Comparison of ENCODE assay signal across 5 cellular contexts in the genomic region with DNA sequence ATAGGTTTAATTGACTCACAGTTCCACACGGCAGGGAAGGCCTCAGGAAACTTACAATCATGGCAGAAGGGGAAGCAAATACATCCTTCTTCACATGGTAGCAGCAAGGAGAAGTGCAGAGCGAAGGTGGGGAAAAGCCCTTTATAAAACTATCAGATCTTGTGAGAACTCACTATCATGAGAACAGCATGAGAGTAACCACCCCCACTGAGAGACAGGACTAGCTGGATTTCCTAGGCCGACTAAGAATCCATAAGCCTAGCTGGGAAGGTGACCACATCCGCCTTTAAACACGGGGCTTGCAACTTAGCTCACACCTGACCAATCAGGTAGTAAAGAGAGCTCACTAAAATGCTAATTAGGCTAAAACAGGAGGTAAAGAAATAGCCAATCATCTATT. TPM values are rescaled to one million over a fixed set of nuclear protein-coding genes. Genes with fewer than 3 reads are reported as not detected.
A peak's percentile ranks its signal among the peaks of the same experiment; 100 is the strongest.
DNase-seq lines count a peak whose midpoint lies in the region; ATAC-seq and TF ChIP-seq lines count a peak whose summit lies in the region.
"Not testable (repeated sequence)": the region's sequence is repeated elsewhere in the genome, so short reads cannot be mapped to it uniquely, and the experiment has no call there.

No MANE protein-coding gene starts in this region.

- H3K4me3 Mint-ChIP-seq in activated T-helper 17 cell treated with anti-CD3 and anti-CD28 coated beads, Interleukin-2, amount 50 U/mL, for 72 hours; endodermal cell; stimulated activated effector memory CD8-positive, alpha-beta T cell treated with anti-CD3 and anti-CD28 coated beads, Interleukin-12 subunit alpha, Interleukin-12 subunit beta, amount 100 ng/mL, for 72 hours: not testable (repeated sequence)

- H3K27ac ChIP-seq in endodermal cell (ENCODE audit: low read depth, low read length); foreskin keratinocyte: not testable (repeated sequence)

- not testable (repeated sequence) for H3K27me3 Mint-ChIP-seq in activated T-helper 17 cell treated with anti-CD3 and anti-CD28 coated beads, Interleukin-2, amount 50 U/mL, for 72 hours; endodermal cell (ENCODE audit: insufficient read depth)

- WGBS in endodermal cell (ENCODE audit: insufficient coverage in 1 of 2, insufficient read length in 1 of 2), 2 experiments, result 0 to 46% methylated on average over 1 to 5 of the region's 5 CpGs

- not testable (repeated sequence) for H3K4me3 ChIP-seq in endodermal cell (ENCODE audit: low read length)

- DNase-seq in Daoy (ENCODE audit: low read depth) (peak; percentile 6), endodermal cell (peak; percentile 57), foreskin keratinocyte (peak in 1 of 2 donors; percentile 18)
- not testable (repeated sequence) for DNase-seq in stimulated activated effector memory CD8-positive, alpha-beta T cell treated with anti-CD3 and anti-CD28 coated beads, Interleukin-12 subunit alpha, Interleukin-12 subunit beta, amount 100 ng/mL, for 72 hours (ENCODE audit: low spot score in 2 of 2)

- H3K36me3 ChIP-seq in endodermal cell (ENCODE audit: control insufficient read depth, insufficient read depth, low read length), result peaks cover 11% of the 10 kb centered on the region

- not testable (repeated sequence) for H3K4me1 ChIP-seq in endodermal cell (ENCODE audit: control insufficient read depth, insufficient read depth, low read length); foreskin keratinocyte

- not testable (repeated sequence) for H3K27me3 ChIP-seq in endodermal cell (ENCODE audit: control insufficient read depth, insufficient read depth, low read length, poor library complexity, severe bottlenecking); foreskin keratinocyte

- TF ChIP-seq CTCF in endodermal cell (conservative IDR thresholded peaks at IDR 0.05); foreskin keratinocyte (conservative IDR thresholded peaks at IDR 0.05): not testable (repeated sequence)

- not testable (repeated sequence) for H3K4me1 Mint-ChIP-seq in activated T-helper 17 cell treated with anti-CD3 and anti-CD28 coated beads, Interleukin-2, amount 50 U/mL, for 72 hours; stimulated activated effector memory CD8-positive, alpha-beta T cell treated with anti-CD3 and anti-CD28 coated beads, Interleukin-12 subunit alpha, Interleukin-12 subunit beta, amount 100 ng/mL, for 72 hours
- peaks cover 39% of the 10 kb centered on the region for H3K4me1 Mint-ChIP-seq in endodermal cell

- not testable (repeated sequence) for H3K9ac ChIP-seq in endodermal cell (ENCODE audit: extremely low read depth, low read length, poor library complexity, severe bottlenecking)

- H3K9me3 Mint-ChIP-seq in activated T-helper 17 cell treated with anti-CD3 and anti-CD28 coated beads, Interleukin-2, amount 50 U/mL, for 72 hours; endodermal cell; stimulated activated effector memory CD8-positive, alpha-beta T cell treated with anti-CD3 and anti-CD28 coated beads, Interleukin-12 subunit alpha, Interleukin-12 subunit beta, amount 100 ng/mL, for 72 hours: not testable (repeated sequence)

- H3K9me3 ChIP-seq in endodermal cell (ENCODE audit: control insufficient read depth, low read length), result not testable (repeated sequence)

- peak overlapping the region; percentile 51 for H3K27ac Mint-ChIP-seq in activated T-helper 17 cell treated with anti-CD3 and anti-CD28 coated beads, Interleukin-2, amount 50 U/mL, for 72 hours
- H3K27ac Mint-ChIP-seq in endodermal cell, result not testable (repeated sequence)
- peak overlapping the region; percentile 36 for H3K27ac Mint-ChIP-seq in stimulated activated effector memory CD8-positive, alpha-beta T cell treated with anti-CD3 and anti-CD28 coated beads, Interleukin-12 subunit alpha, Interleukin-12 subunit beta, amount 100 ng/mL, for 72 hours

- not testable (repeated sequence) for ATAC-seq in activated T-helper 17 cell treated with anti-CD3 and anti-CD28 coated beads, Interleukin-2, amount 50 U/mL, for 72 hours (replicated peaks); stimulated activated effector memory CD8-positive, alpha-beta T cell treated with anti-CD3 and anti-CD28 coated beads, Interleukin-12 subunit alpha, Interleukin-12 subunit beta, amount 100 ng/mL, for 72 hours
- ATAC-seq in foreskin keratinocyte, result peak; percentile 20

- H3K36me3 Mint-ChIP-seq in activated T-helper 17 cell treated with anti-CD3 and anti-CD28 coated beads, Interleukin-2, amount 50 U/mL, for 72 hours (ENCODE audit: low read depth); endodermal cell (ENCODE audit: low read depth); stimulated activated effector memory CD8-positive, alpha-beta T cell treated with anti-CD3 and anti-CD28 coated beads, Interleukin-12 subunit alpha, Interleukin-12 subunit beta, amount 100 ng/mL, for 72 hours: not testable (repeated sequence)

RNA-seq across cellular contexts. Expression of gene ENOPH1, which starts 42.7 kb away (rescaled TPM):
- total RNA-seq in Daoy (2014; rRNA removed; shearing (Covaris generic)), result 28.2 and 29.8 TPM in 2 replicates
- 10 to 100 TPM; 48.0 to 61.1 TPM for total RNA-seq in activated T-helper 17 cell treated with anti-CD3 and anti-CD28 coated beads, Interleukin-2, amount 50 U/mL, for 72 hours
- total RNA-seq in endodermal cell (10 to 100 TPM; 47.1 to 57.3 TPM), foreskin keratinocyte (53.8 and 60.8 TPM in 2 replicates)
- polyA plus RNA-seq in endodermal cell (2013, experiment 1 of 2), result 53.9 TPM
- polyA plus RNA-seq in endodermal cell (2013, experiment 2 of 2), result 50.4 TPM
- polyA plus RNA-seq in foreskin keratinocyte, result 37.0 and 45.1 TPM in 2 replicates

RNA-seq across cellular contexts. Expression of gene HNRNPDL, which starts 42.8 kb away (rescaled TPM):
- 206 and 252 TPM in 2 replicates for total RNA-seq in Daoy (2014; rRNA removed; shearing (Covaris generic))
- total RNA-seq in activated T-helper 17 cell treated with anti-CD3 and anti-CD28 coated beads, Interleukin-2, amount 50 U/mL, for 72 hours, result 100 to 1,000 TPM; 158 to 260 TPM
- total RNA-seq in endodermal cell (100 to 1,000 TPM; 368 to 383 TPM), foreskin keratinocyte (259 and 311 TPM in 2 replicates)
- polyA plus RNA-seq in endodermal cell (2013, experiment 1 of 2), result 443 TPM
- polyA plus RNA-seq in endodermal cell (2013, experiment 2 of 2), result 434 TPM
- polyA plus RNA-seq in foreskin keratinocyte, result 239 and 308 TPM in 2 replicates
